In genomic region chr22:25420925-25421904, GRCh38 we compare ENCODE assay signal across 9 cellular contexts.
DNase-seq lines count a peak whose midpoint lies in the region; ATAC-seq lines count a peak whose summit lies in the region.
"Had no signal": no experiment of that assay in that cellular context is flagged by ENCODE, and none has a peak within 500 bp of the region (broad histone marks: within the 10 kb centered on the region; RNA-seq: fewer than 3 reads in every experiment).

No MANE protein-coding gene starts in this region.

- H3K4me1 ChIP-seq in subcutaneous abdominal adipose tissue (ENCODE audit: control insufficient read depth in 5 of 5, insufficient read depth in 5 of 5, low read length in 5 of 5) = peaks cover 2 to 32% (median 27%) of the 10 kb centered on the region in 5 donors

- no peaks in the 10 kb centered on the region for H3K9me3 ChIP-seq in subcutaneous abdominal adipose tissue (ENCODE audit: control insufficient read depth in 5 of 5, low read length in 5 of 5)

- H3K4me1 Mint-ChIP-seq in T-helper 2 cell treated with Interferon-gamma antibody and Interleukin-4, amounts not matched to agents 5 μg/mL and 100 μg/mL, for 36 hours (ENCODE audit: low read depth) = peaks cover 28% of the 10 kb centered on the region
- H3K4me1 Mint-ChIP-seq in activated CD8-positive, alpha-beta T cell treated with anti-CD3 and anti-CD28 coated beads, Interleukin-2, amount 10 ng/mL, durations not matched to agents 7 days and 5 days (ENCODE audit: low read depth) = peaks cover 25% of the 10 kb centered on the region

- H3K27ac ChIP-seq in subcutaneous abdominal adipose tissue (ENCODE audit: low read depth, low read length) = no peak overlapping the region
- H3K27ac ChIP-seq: BLaER1 treated with 17β-estradiol and CSF1 and Interleukin-3, amounts not matched to agents 10 nM and 100 nM had no signal

- peak; percentile 36 for ATAC-seq in activated CD8-positive, alpha-beta T cell treated with anti-CD3 and anti-CD28 coated beads, Interleukin-2, amount 10 ng/mL, durations not matched to agents 7 days and 5 days
- no peak for ATAC-seq in GM21381 (IDR thresholded peaks at IDR 0.05; ENCODE audit: unreplicated experiment)

- peak overlapping the region in 4 of 5 donors; percentile 17 to 53 (median 30) for H3K4me3 ChIP-seq in subcutaneous abdominal adipose tissue (ENCODE audit: low read depth in 1 of 5, low read length in 5 of 5)
- H3K4me3 ChIP-seq: BLaER1 treated with 17β-estradiol and CSF1 and Interleukin-3, amounts not matched to agents 10 nM and 100 nM had no signal

- peak overlapping the region; percentile 86 for H3K4me3 Mint-ChIP-seq in T-helper 2 cell treated with Interferon-gamma antibody and Interleukin-4, amounts not matched to agents 5 μg/mL and 100 μg/mL, for 36 hours
- peak overlapping the region; percentile 60 for H3K4me3 Mint-ChIP-seq in activated CD8-positive, alpha-beta T cell treated with anti-CD3 and anti-CD28 coated beads, Interleukin-2, amount 10 ng/mL, durations not matched to agents 7 days and 5 days

- no peak overlapping the region for H3K9ac ChIP-seq in subcutaneous abdominal adipose tissue (ENCODE audit: low read length in 5 of 5)
- H3K9ac ChIP-seq: BLaER1 treated with 17β-estradiol and CSF1 and Interleukin-3, amounts not matched to agents 10 nM and 100 nM had no signal

- H3K36me3 Mint-ChIP-seq in T-helper 2 cell treated with Interferon-gamma antibody and Interleukin-4, amounts not matched to agents 5 μg/mL and 100 μg/mL, for 36 hours (ENCODE audit: low read depth) = no peaks in the 10 kb centered on the region
- no peaks in the 10 kb centered on the region for H3K36me3 Mint-ChIP-seq in activated CD8-positive, alpha-beta T cell treated with anti-CD3 and anti-CD28 coated beads, Interleukin-2, amount 10 ng/mL, durations not matched to agents 7 days and 5 days (ENCODE audit: low read depth)

- H3K27ac Mint-ChIP-seq in T-helper 2 cell treated with Interferon-gamma antibody and Interleukin-4, amounts not matched to agents 5 μg/mL and 100 μg/mL, for 36 hours = no peak overlapping the region
- no peak overlapping the region for H3K27ac Mint-ChIP-seq in activated CD8-positive, alpha-beta T cell treated with anti-CD3 and anti-CD28 coated beads, Interleukin-2, amount 10 ng/mL, durations not matched to agents 7 days and 5 days

- no peaks in the 10 kb centered on the region for H3K9me3 Mint-ChIP-seq in T-helper 2 cell treated with Interferon-gamma antibody and Interleukin-4, amounts not matched to agents 5 μg/mL and 100 μg/mL, for 36 hours
- no peaks in the 10 kb centered on the region for H3K9me3 Mint-ChIP-seq in activated CD8-positive, alpha-beta T cell treated with anti-CD3 and anti-CD28 coated beads, Interleukin-2, amount 10 ng/mL, durations not matched to agents 7 days and 5 days (ENCODE audit: insufficient read depth)

- POLR2A ChIA-PET in activated CD8-positive, alpha-beta T cell treated with anti-CD3 and anti-CD28 coated beads, Interleukin-2, amount 10 ng/mL, durations not matched to agents 7 days and 5 days (lab: Charles Lee) = no interaction called here

- no peaks in the 10 kb centered on the region for H3K36me3 ChIP-seq in subcutaneous abdominal adipose tissue (ENCODE audit: control insufficient read depth in 5 of 5, insufficient read depth in 5 of 5, low read length in 5 of 5)
- H3K36me3 ChIP-seq: BLaER1 treated with 17β-estradiol and CSF1 and Interleukin-3, amounts not matched to agents 10 nM and 100 nM had no signal

- H3K27me3 Mint-ChIP-seq in T-helper 2 cell treated with Interferon-gamma antibody and Interleukin-4, amounts not matched to agents 5 μg/mL and 100 μg/mL, for 36 hours (ENCODE audit: low read depth) = peaks cover 76% of the 10 kb centered on the region
- H3K27me3 Mint-ChIP-seq in activated CD8-positive, alpha-beta T cell treated with anti-CD3 and anti-CD28 coated beads, Interleukin-2, amount 10 ng/mL, durations not matched to agents 7 days and 5 days (ENCODE audit: low read depth) = peaks cover 64% of the 10 kb centered on the region

- DNase-seq in T-helper 2 cell treated with Interferon-gamma antibody and Interleukin-4, amounts not matched to agents 5 μg/mL and 100 μg/mL, for 36 hours (ENCODE audit: low spot score) = no peak
- DNase-seq in T-helper 2 cell (no peak), left kidney (ENCODE audit: low read depth, low spot score) (peak; percentile 43), NCI-H2107 (lab: John Stamatoyannopoulos, UW) (no peak), G401 (ENCODE audit: low spot score) (no peak)
- DNase-seq in activated CD8-positive, alpha-beta T cell treated with anti-CD3 and anti-CD28 coated beads, Interleukin-2, amount 10 ng/mL, durations not matched to agents 7 days and 5 days = no peak

- CTCF ChIA-PET in activated CD8-positive, alpha-beta T cell treated with anti-CD3 and anti-CD28 coated beads, Interleukin-2, amount 10 ng/mL, durations not matched to agents 7 days and 5 days (lab: Charles Lee) = interaction anchor here (1.0 to 1.5 kb wide), 3 partner anchors 10 to 59 kb away, joined by 3 to 4 read pairs (median 4); no protein-coding TSS in a partner anchor

- peaks cover 9 to 40% (median 19%) of the 10 kb centered on the region in 5 donors for H3K27me3 ChIP-seq in subcutaneous abdominal adipose tissue (ENCODE audit: control insufficient read depth in 5 of 5, insufficient read depth in 4 of 5, low read length in 5 of 5)

- in situ Hi-C loops in G401 (cut with HindIII; ENCODE audit: low sequenced_read_pairs) = no loop called here
